Comparison of ENCODE assay signal across 8 cellular contexts in genomic region chr20:4091332-4092135, GRCh38. TPM values are rescaled to one million over a fixed set of nuclear protein-coding genes. Genes with fewer than 3 reads are reported as not detected.
DNase-seq lines count a peak whose midpoint lies in the region; ATAC-seq and TF ChIP-seq lines count a peak whose summit lies in the region.

No MANE protein-coding gene starts in this region.

- peak; percentile 80 for TF ChIP-seq CTCF in CD14-positive monocyte (IDR thresholded peaks at IDR 0.05)

- H3K4me1 Mint-ChIP-seq in CD14-positive monocyte = peaks cover 40% of the 10 kb centered on the region

- H3K36me3 ChIP-seq in SJCRH30 = no peaks in the 10 kb centered on the region

- ATAC-seq in GM18520 (IDR thresholded peaks at IDR 0.05; ENCODE audit: unreplicated experiment) (no peak), GM21619 (IDR thresholded peaks at IDR 0.05; ENCODE audit: unreplicated experiment) (no peak)

- H3K27me3 ChIP-seq in SJCRH30 = no peaks in the 10 kb centered on the region

- no peak overlapping the region for H3K27ac ChIP-seq in SJCRH30

- DNase-seq in CD14-positive monocyte (ENCODE audit: low spot score) = no peak
- DNase-seq in HCEC 1CT = peak; percentile 41
- DNase-seq in SJCRH30 = peak; percentile 57 to 82
- peak; percentile 66 for DNase-seq in astrocyte of the hippocampus (ENCODE audit: low read depth, low spot score)
- peak; percentile 89 for DNase-seq in iPS-NIHi7 (ENCODE audit: extremely low spot score)
- DNase-seq in stimulated activated CD8-positive, alpha-beta memory T cell treated with anti-CD3 and anti-CD28 coated beads, Interleukin-4, amount 100 ng/mL, for 48 hours = peak; percentile 74

- intact Hi-C loops in CD14-positive monocyte (cut with micrococcal nuclease) = loop anchor here in 1 of 2 donors (10.0 kb wide), 1 partner anchor 167 kb away; no protein-coding TSS in a partner anchor

- H3K4me3 Mint-ChIP-seq in CD14-positive monocyte = no peak overlapping the region

- H3K27me3 Mint-ChIP-seq in CD14-positive monocyte (ENCODE audit: low read depth in 3 of 3) = peaks cover 0 to 3% (median 2%) of the 10 kb centered on the region in 3 donors

- no peak overlapping the region for H3K4me3 ChIP-seq in SJCRH30

- H3K9me3 Mint-ChIP-seq in CD14-positive monocyte = peaks cover 11 to 20% (median 16%) of the 10 kb centered on the region in 7 donors

- peak overlapping the region; percentile 86 to 98 (median 95) for H3K27ac Mint-ChIP-seq in CD14-positive monocyte

- peaks cover 5% of the 10 kb centered on the region; the same call in 1 of the 2 replicates for H3K9me3 ChIP-seq in SJCRH30 (replicated peaks)

- H3K36me3 Mint-ChIP-seq in CD14-positive monocyte = no peaks in the 10 kb centered on the region

- H3K4me1 ChIP-seq in SJCRH30 = no peaks in the 10 kb centered on the region

RNA-seq across cellular contexts. Expression of gene SMOX, which starts 57.1 kb away (rescaled TPM):
- 1 to 10 TPM; 5.4 to 7.7 TPM for polyA plus RNA-seq in CD14-positive monocyte
- 12.7 and 15.9 TPM in 2 replicates for total RNA-seq in SJCRH30 (2014; rRNA removed; shearing (Covaris generic))
